Comparison of ENCODE assay signal across 10 cellular contexts in the genomic region with DNA sequence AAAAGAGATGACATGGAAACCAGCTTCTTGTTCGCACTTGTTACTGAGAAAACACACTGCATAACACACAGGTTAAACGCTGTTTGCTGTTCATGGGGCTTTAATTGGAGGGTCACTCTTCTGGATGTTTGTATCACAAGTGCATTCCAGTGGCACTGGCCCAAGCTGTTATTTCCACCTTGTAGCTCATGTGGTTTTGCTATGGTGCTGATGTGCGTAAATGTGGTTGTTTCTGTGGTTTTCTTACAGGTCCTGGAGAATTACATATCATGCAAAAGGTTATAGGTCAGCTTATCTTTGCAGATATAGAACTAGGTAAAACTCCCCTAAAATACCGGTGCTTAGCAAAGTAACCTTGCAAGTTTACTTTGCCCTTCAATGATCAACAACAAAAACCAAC.
DNase-seq lines count a peak whose midpoint lies in the region; ATAC-seq, FAIRE-seq and TF ChIP-seq lines count a peak whose summit lies in the region.
"Had no signal": no experiment of that assay in that cellular context is flagged by ENCODE, and none has a peak within 500 bp of the region (broad histone marks: within the 10 kb centered on the region; RNA-seq: fewer than 3 reads in every experiment).

No MANE protein-coding gene starts in this region.

- FAIRE-seq in GM12878 (lab: Jason Lieb, UNC): peak; percentile 44

- RAD21 ChIA-PET in GM12878 (lab: Charles Lee; ENCODE audit: unreplicated experiment): no interaction called here

- H3K79me2 ChIP-seq in GM12878 (ENCODE audit: control insufficient read depth, insufficient read depth, low read length): no peaks in the 10 kb centered on the region

- POLR2A ChIA-PET in GM12878 (lab: Charles Lee): no interaction called here

- no peak overlapping the region for H2AFZ ChIP-seq in GM12878 (ENCODE audit: control insufficient read depth, low read depth, low read length)

- peak; percentile 45 to 72; a peak in 2 of 4 replicates for TF ChIP-seq EP300 in GM12878 (IDR thresholded peaks at IDR 0.05; ENCODE audit: borderline replicate concordance in 1 of 2, control insufficient read depth in 1 of 2, low read depth in 2 of 2, low read length in 2 of 2)

- H3K9me3 ChIP-seq in GM12878 (replicated peaks; ENCODE audit: control insufficient read depth, insufficient read depth, low read length): no peaks in the 10 kb centered on the region; the same call in 2 of the 3 replicates

- no peaks in the 10 kb centered on the region for H4K20me1 ChIP-seq in GM12878 (ENCODE audit: control insufficient read depth, insufficient read depth)

- no peaks in the 10 kb centered on the region for H3K4me1 ChIP-seq in GM12878 (ENCODE audit: control insufficient read depth, insufficient read depth, low read length)

- in situ Hi-C loops in GM12878 (cut with MboI): no loop called here

- no peak for TF ChIP-seq POLR2A in GM12878 (IDR thresholded peaks at IDR 0.05; ENCODE audit: low read depth, low read length)

- H3K4me2 ChIP-seq in GM12878 (ENCODE audit: control insufficient read depth, insufficient read depth): no peak overlapping the region

- H3K4me3 ChIP-seq in GM12878: no peak overlapping the region

- H3K27ac ChIP-seq in C4-2B (peak overlapping the region; percentile 48; the same call in 1 of the 2 replicates), GM12878 (ENCODE audit: control insufficient read depth, insufficient read depth) (no peak overlapping the region)
- H3K27ac ChIP-seq: WERI-Rb-1 had no signal

- H3K9ac ChIP-seq in GM12878 (ENCODE audit: control insufficient read depth, insufficient read depth, low read length): no peak overlapping the region

- TF ChIP-seq CTCF in C4-2B (conservative IDR thresholded peaks at IDR 0.05): no peak
- TF ChIP-seq CTCF in GM12878 (IDR thresholded peaks at IDR 0.05 in 2 of 3, conservative IDR thresholded peaks at IDR 0.05 in 1 of 3; ENCODE audit: control insufficient read depth in 2 of 3, extremely low read depth in 1 of 3, insufficient read depth in 1 of 3, low read depth in 3 of 3, low read length in 3 of 3): no peak

- intact Hi-C loops in GM12878 (cut with micrococcal nuclease; ENCODE audit: unreplicated experiment): loop anchor here (5.0 kb wide), 1 partner anchor 65 kb away; no protein-coding TSS in a partner anchor

- H3K36me3 ChIP-seq in GM12878 (ENCODE audit: control insufficient read depth in 2 of 2, insufficient read depth in 2 of 2, low read length in 1 of 2): no peaks in the 10 kb centered on the region
- H3K36me3 ChIP-seq: WERI-Rb-1 had no signal

- 49% methylated on average over 4 of the region's 4 CpGs for WGBS in GM12878 (ENCODE audit: insufficient coverage, insufficient replicate concordance, low lambda C conversion rate, missing lambda C conversion rate)

- ATAC-seq in GM18907 (IDR thresholded peaks at IDR 0.05; ENCODE audit: unreplicated experiment): peak; percentile 77
- ATAC-seq in GM12878: peak; percentile 91
- no peak for ATAC-seq in HG03521 (IDR thresholded peaks at IDR 0.05; ENCODE audit: unreplicated experiment)

- peak; percentile 5 for DNase-seq in NAMALWA (ENCODE audit: low spot score)
- peak; percentile 21 for DNase-seq in GM12878 (ENCODE audit: low read depth, low spot score)
- DNase-seq in SIG-M5 treated with dmso at 0.1 percent for 504 hours (lab: John Stamatoyannopoulos, UW; ENCODE audit: unreplicated experiment): no peak
- no peak for DNase-seq in dermis blood vessel endothelial cell
- no peak for DNase-seq in DMS 273 treated with DMSO at 0.1 percent for 48 hours (lab: John Stamatoyannopoulos, UW)
- DNase-seq: CD4-positive, alpha-beta T cell; WERI-Rb-1 had no signal

- SMC1A ChIA-PET in GM12878 (lab: Charles Lee; ENCODE audit: uncharacterized antibody, unreplicated experiment): interaction anchor here (1.1 kb wide), 1 partner anchor 51 kb away, joined by 3 read pairs; no protein-coding TSS in a partner anchor

- H3K27me3 ChIP-seq in GM12878 (replicated peaks in 1 of 2; ENCODE audit: control insufficient read depth in 2 of 2, insufficient read depth in 2 of 2, low read length in 1 of 2): no peaks in the 10 kb centered on the region

- no peak for TF ChIP-seq RAD21 in GM12878 (IDR thresholded peaks at IDR 0.05; ENCODE audit: insufficient read depth, low read depth, low read length)

- BruUV-seq in GM12878 (replicated peaks; lab: Mats Ljungman, UMichigan): no TSS peak

- CTCF ChIA-PET in GM12878 (lab: Yijun Ruan, JAX): interaction anchor here (0.7 to 1.3 kb wide), 3 partner anchors 51 to 265 kb away, joined by 3 to 4 read pairs (median 3); partner anchors contain the start of gene PDE7B

TF ChIP-seq in GM12878, 131 proteins besides CTCF, POLR2A, EP300 and RAD21 (continues in another document):
- TF ChIP-seq DPF2 (IDR thresholded peaks at IDR 0.05) (peak; percentile 70), FOXM1 (IDR thresholded peaks at IDR 0.05; ENCODE audit: low read depth, low read length) (peak; percentile 53; the same call in 1 of the 2 replicates), SRF (IDR thresholded peaks at IDR 0.05; ENCODE audit: low read depth in 2 of 2, low read length in 2 of 2) (no peak), SMC3 (IDR thresholded peaks at IDR 0.05; ENCODE audit: borderline replicate concordance, low read length) (no peak), FOXK2 (IDR thresholded peaks at IDR 0.05) (no peak), ATF3 (IDR thresholded peaks at IDR 0.05; ENCODE audit: borderline replicate concordance, extremely low read depth, low read depth, low read length) (no peak), MTA2 (IDR thresholded peaks at IDR 0.05; ENCODE audit: low read depth) (peak; percentile 59), CREM (IDR thresholded peaks at IDR 0.05; ENCODE audit: low read depth) (peak; percentile 55; the same call in 1 of the 2 replicates), MXI1 (IDR thresholded peaks at IDR 0.05; ENCODE audit: low read depth, low read length) (no peak), NR2C1 (IDR thresholded peaks at IDR 0.05) (peak; percentile 80), ATF2 (IDR thresholded peaks at IDR 0.05; ENCODE audit: low read length) (peak; percentile 41; the same call in 1 of the 2 replicates), NFIC (IDR thresholded peaks at IDR 0.05; ENCODE audit: low read depth, low read length) (peak; percentile 59; the same call in 1 of the 2 replicates), ZBTB4 (CRISPR knock-in tag; IDR thresholded peaks at IDR 0.05) (no peak), CBX3 (IDR thresholded peaks at IDR 0.05; ENCODE audit: borderline replicate concordance, low read depth) (no peak), BHLHE40 (IDR thresholded peaks at IDR 0.05; ENCODE audit: borderline replicate concordance in 1 of 2, low read depth in 2 of 2, low read length in 1 of 2) (0 out of 4 replicates have a peak, but pooled peaks of 1 of the 2 experiments have one; percentile 9)

Comparison
In these comparisons a context has a peak if more than half of its experiments do, and no peak if none do; other contexts are left out.
1. DNase-seq: peak in NAMALWA (single experiment) and GM12878 (single experiment); none in SIG-M5 treated with dmso at 0.1 percent for 504 hours (single experiment), dermis blood vessel endothelial cell (single experiment) and DMS 273 treated with DMSO at 0.1 percent for 48 hours (single experiment).